ENCODE assay signal across 13 cellular contexts in the genomic region with DNA sequence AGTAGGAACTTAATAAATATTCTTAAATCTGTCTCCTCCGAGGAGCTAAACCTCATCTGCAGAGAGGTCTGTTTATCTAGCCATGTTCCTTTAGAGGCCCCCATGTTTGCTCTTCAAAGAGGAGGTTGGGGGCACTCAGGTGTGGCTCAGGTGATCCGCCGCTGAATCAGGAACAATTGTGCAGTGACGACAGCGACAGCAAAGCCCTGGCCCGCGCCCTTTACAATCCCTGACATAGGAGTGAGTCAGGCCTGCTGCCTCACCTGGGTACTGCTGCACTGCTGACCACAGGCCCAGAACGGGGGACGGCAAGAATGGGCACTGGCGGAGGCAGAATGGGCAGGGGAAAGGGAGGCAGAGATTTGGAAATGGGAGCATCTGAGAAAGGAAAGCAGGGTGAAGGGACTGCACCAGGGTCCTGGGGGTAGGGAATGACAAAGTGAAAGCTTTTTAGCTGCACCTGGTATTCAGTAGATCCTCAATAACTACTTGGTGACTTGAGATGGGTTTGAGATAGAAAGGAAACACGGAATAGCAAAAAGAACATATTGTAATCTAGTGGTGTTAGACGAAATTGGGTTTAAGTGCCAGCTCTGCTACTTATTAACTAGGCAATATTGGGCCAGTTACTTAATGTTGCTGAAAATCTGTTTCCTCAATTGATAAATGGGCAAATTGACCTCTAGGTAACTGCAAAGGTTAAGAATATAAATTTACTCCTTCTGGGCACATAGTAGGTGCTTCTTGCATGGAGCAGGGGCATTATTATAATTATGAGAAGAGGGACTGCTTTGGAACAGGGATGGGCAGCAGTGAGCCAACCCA. TPM values are rescaled to one million over a fixed set of nuclear protein-coding genes. Genes with fewer than 3 reads are reported as not detected.
DNase-seq lines count a peak whose midpoint lies in the region; ATAC-seq, FAIRE-seq and TF ChIP-seq lines count a peak whose summit lies in the region.
"Had no signal": no experiment of that assay in that cellular context is flagged by ENCODE, and none has a peak within 500 bp of the region (broad histone marks: within the 10 kb centered on the region; RNA-seq: fewer than 3 reads in every experiment).

No MANE protein-coding gene starts in this region.

- H3K4me1 ChIP-seq in PC-3 (ENCODE audit: insufficient read depth, low read length) (peaks cover 87% of the 10 kb centered on the region), pancreas (peaks cover 43 to 56% (median 45%) of the 10 kb centered on the region in 3 donors)

- TSS peak; percentile 73 for BruUV-seq in PC-3 (replicated peaks; lab: Mats Ljungman, UMichigan)

- POLR2A ChIA-PET in AG04450 (lab: Yijun Ruan, JAX) = interaction anchor here (1.0 kb wide), 1 partner anchor 70 kb away, joined by 4 read pairs; no protein-coding TSS in a partner anchor
- POLR2A ChIA-PET in PC-3 (lab: Charles Lee; ENCODE audit: unreplicated experiment) = interaction anchor here (0.5 to 1.2 kb wide), 7 partner anchors 19 to 136 kb away, joined by 3 to 16 read pairs (median 4); no protein-coding TSS in a partner anchor

- peaks cover 48% of the 10 kb centered on the region for H3K79me2 ChIP-seq in PC-3 (ENCODE audit: low read length)

- H3K4me3 ChIP-seq in AG04450 (ENCODE audit: low read depth, low read length) = no peak overlapping the region
- H3K4me3 ChIP-seq in PC-3 (ENCODE audit: low read length) = peak overlapping the region; percentile 36
- peak overlapping the region in 2 of 4 donors; percentile 6 to 10 for H3K4me3 ChIP-seq in pancreas
- H3K4me3 ChIP-seq: testis had no signal

- no peak overlapping the region for H2AFZ ChIP-seq in PC-3 (ENCODE audit: low read length)

- H3K4me2 ChIP-seq in PC-3 (ENCODE audit: low read length) = peak overlapping the region; percentile 74

- CTCF ChIA-PET in AG04450 (lab: Charles Lee) = interaction anchor here (0.5 to 1.1 kb wide), 3 partner anchors 72 to 164 kb away, joined by 3 to 5 read pairs (median 3); no protein-coding TSS in a partner anchor
- CTCF ChIA-PET in PC-3 (lab: Charles Lee) = no interaction called here

- no peak for TF ChIP-seq CTCF in AG04450 (IDR thresholded peaks at IDR 0.05; ENCODE audit: low read depth, low read length)
- TF ChIP-seq CTCF in PC-3 (conservative IDR thresholded peaks at IDR 0.05; ENCODE audit: low read depth, low read length) = no peak
- TF ChIP-seq CTCF in pancreas (IDR thresholded peaks at IDR 0.05) = no peak

- WGBS in pancreas, 2 donors = 16 to 17% methylated on average over 12 of the region's 12 CpGs

- H3F3A ChIP-seq in PC-3 (ENCODE audit: low read length, unreplicated experiment) = peaks cover 31% of the 10 kb centered on the region

- H4K20me1 ChIP-seq in PC-3 (ENCODE audit: low read length) = no peaks in the 10 kb centered on the region

- H3K27ac ChIP-seq in AG04450 (ENCODE audit: low read depth, low read length) (peak overlapping the region; percentile 31), PC-3 (ENCODE audit: low read length) (peak overlapping the region; percentile 98), pancreas (peak overlapping the region; percentile 82 to 96 (median 89))
- H3K27ac ChIP-seq: testis had no signal

- H3K27me3 ChIP-seq in AG04450 (ENCODE audit: control insufficient read depth, insufficient read depth, low read length) (no peaks in the 10 kb centered on the region), PC-3 (ENCODE audit: low read length) (no peaks in the 10 kb centered on the region), pancreas (no peaks in the 10 kb centered on the region)
- H3K27me3 ChIP-seq: testis had no signal

- H3K9me3 ChIP-seq in AG04450 (ENCODE audit: control insufficient read depth, insufficient read depth, low read length) = no peaks in the 10 kb centered on the region; the same call in 1 of the 2 replicates
- H3K9me3 ChIP-seq in PC-3 (ENCODE audit: low read length) = no peaks in the 10 kb centered on the region
- no peaks in the 10 kb centered on the region for H3K9me3 ChIP-seq in pancreas
- H3K9me3 ChIP-seq: testis had no signal

- intact Hi-C loops in PC-3 (cut with micrococcal nuclease) = loop anchor here (2.0 to 5.0 kb wide), 2 partner anchors 19 to 328 kb away; no protein-coding TSS in a partner anchor
- intact Hi-C loops in pancreas (cut with DNase I) = no loop called here

- H3K9me2 ChIP-seq in PC-3 (replicated peaks; ENCODE audit: low read length) = no peaks in the 10 kb centered on the region

- no peaks in the 10 kb centered on the region for H3K36me3 ChIP-seq in PC-3 (ENCODE audit: low read depth, low read length)
- no peaks in the 10 kb centered on the region for H3K36me3 ChIP-seq in pancreas

- peak; percentile 55 for ATAC-seq in PC-3
- ATAC-seq in esophagus mucosa = peak; percentile 68
- peak; percentile 61 to 76 (median 74) for ATAC-seq in pancreas

- peak overlapping the region; percentile 98 for H3K9ac ChIP-seq in PC-3 (ENCODE audit: low read length)

- FAIRE-seq in pancreas (lab: Jason Lieb, UNC) = no peak

- no peak for DNase-seq in AG04450 (ENCODE audit: low read depth, low spot score)
- peak; percentile 96 for DNase-seq in PC-3
- peak; percentile 72 to 85 (median 80) for DNase-seq in pancreas
- DNase-seq in NCI-H345 treated with DMSO at 0.1 percent for 48 hours (lab: John Stamatoyannopoulos, UW; ENCODE audit: unreplicated experiment) = no peak
- no peak for DNase-seq in NCI-H1694 treated with DMSO at 0.1 percent for 48 hours (lab: John Stamatoyannopoulos, UW)
- DNase-seq in SW 1271 (lab: John Stamatoyannopoulos, UW) = no peak
- DNase-seq in NCI-H1048 (lab: John Stamatoyannopoulos, UW) = no peak
- DNase-seq: activated effector memory CD4-positive, alpha-beta T cell treated with Interleukin-2 at 50 U/mL for 16 hours; hippocampal formation; NCI-H2029; stimulated activated CD4-positive, alpha-beta T cell treated with anti-CD3 and anti-CD28 coated beads, Interleukin-4, amount 100 ng/mL, for 4 hours; testis had no signal

RNA-seq across cellular contexts. Expression of a gene that starts 5.4 kb away (rescaled TPM):
- polyA plus RNA-seq in AG04450 (2011; rRNA removed) = 85.2 and 98.7 TPM in 2 replicates
- 59.6 and 80.4 TPM in 2 replicates for polyA minus RNA-seq in AG04450 (2011; rRNA and poly(A)+ RNA removed)
- total RNA-seq in PC-3 (2014; rRNA removed) = 1,173 and 1,198 TPM in 2 replicates
- 74.3 TPM for total RNA-seq in esophagus mucosa
- total RNA-seq in pancreas = 10 to 100 TPM; 23.0 to 87.5 (median 41.3) TPM
- 100 to 1,000 TPM in 1 of 2 donors, 10 to 100 TPM in 1; 99.4 to 174 TPM for polyA plus RNA-seq in pancreas

RNA-seq across cellular contexts. Expression of a gene that starts 7.3 kb away (rescaled TPM):
- polyA plus RNA-seq in AG04450 (2011; rRNA removed) (155 and 156 TPM in 2 replicates), pancreas (100 to 1,000 TPM; 123 to 151 TPM)
- 96.0 and 99.8 TPM in 2 replicates for polyA minus RNA-seq in AG04450 (2011; rRNA and poly(A)+ RNA removed)
- total RNA-seq in PC-3 (2014; rRNA removed) (305 and 401 TPM in 2 replicates), esophagus mucosa (75.0 TPM), pancreas (10 to 100 TPM; 45.7 to 92.2 (median 51.3) TPM)

RNA-seq across cellular contexts. Expression of a gene that starts 29.6 kb away (rescaled TPM):
- polyA plus RNA-seq in AG04450 (2011; rRNA removed) = 1,457 and 1,715 TPM in 2 replicates
- 1,694 and 2,026 TPM in 2 replicates for polyA minus RNA-seq in AG04450 (2011; rRNA and poly(A)+ RNA removed)
- 1,245 and 1,398 TPM in 2 replicates for total RNA-seq in PC-3 (2014; rRNA removed)
- 327 TPM for total RNA-seq in esophagus mucosa
- 100 to 1,000 TPM in 4 of 6 donors, 10 to 100 TPM in 2; 66.1 to 171 (median 116) TPM for total RNA-seq in pancreas
- polyA plus RNA-seq in pancreas = 100 to 1,000 TPM in 1 of 2 donors, 10 to 100 TPM in 1; 67.9 to 111 TPM

RNA-seq across cellular contexts. Expression of a gene that starts 32.7 kb away (rescaled TPM):
- 4.1 and 6.8 TPM in 2 replicates for polyA plus RNA-seq in AG04450 (2011; rRNA removed)
- 9.0 and 9.5 TPM in 2 replicates for polyA minus RNA-seq in AG04450 (2011; rRNA and poly(A)+ RNA removed)
- total RNA-seq in PC-3 (2014; rRNA removed) = 19.6 and 24.9 TPM in 2 replicates
- 15.7 TPM for total RNA-seq in esophagus mucosa
- total RNA-seq in pancreas = 10 to 100 TPM; 12.3 to 18.7 (median 13.5) TPM
- 10 to 100 TPM; 18.9 to 28.0 TPM for polyA plus RNA-seq in pancreas

RNA-seq across cellular contexts. Expression of a gene that starts 59.0 kb away (rescaled TPM):
- 14.6 and 17.4 TPM in 2 replicates for polyA plus RNA-seq in AG04450 (2011; rRNA removed)
- 11.0 and 15.0 TPM in 2 replicates for polyA minus RNA-seq in AG04450 (2011; rRNA and poly(A)+ RNA removed)
- total RNA-seq in PC-3 (2014; rRNA removed) = 8.5 and 14.8 TPM in 2 replicates
- total RNA-seq in esophagus mucosa = 12.7 TPM
- 1 to 10 TPM; 3.3 to 7.9 (median 4.6) TPM for total RNA-seq in pancreas
- 10 to 100 TPM; 18.2 to 23.6 TPM for polyA plus RNA-seq in pancreas

Comparison
In these comparisons a context has a peak if more than half of its experiments do, and no peak if none do; other contexts are left out.
1. DNase-seq: peak in PC-3 (single experiment) and pancreas (6 of 6); none in AG04450 (single experiment), NCI-H345 treated with DMSO at 0.1 percent for 48 hours (single experiment), NCI-H1694 treated with DMSO at 0.1 percent for 48 hours (single experiment), SW 1271 (0 of 2) and NCI-H1048 (single experiment).
2. H3K27ac ChIP-seq: peak in every context shown above with its lines; median percentile 98 in PC-3; 89 in pancreas; 31 in AG04450.
3. RNA of a gene that starts 5.4 kb away (total RNA-seq): 1,173 to 1,198 TPM in PC-3; 74.3 TPM in esophagus mucosa (single experiment) and 23.0 to 87.5 TPM in pancreas; every median in the first group is over 10 times any median in the second.
4. Peak in every context shown above with its lines, with median percentiles within 50 percentile points of each other: ATAC-seq.